In the genomic region with DNA sequence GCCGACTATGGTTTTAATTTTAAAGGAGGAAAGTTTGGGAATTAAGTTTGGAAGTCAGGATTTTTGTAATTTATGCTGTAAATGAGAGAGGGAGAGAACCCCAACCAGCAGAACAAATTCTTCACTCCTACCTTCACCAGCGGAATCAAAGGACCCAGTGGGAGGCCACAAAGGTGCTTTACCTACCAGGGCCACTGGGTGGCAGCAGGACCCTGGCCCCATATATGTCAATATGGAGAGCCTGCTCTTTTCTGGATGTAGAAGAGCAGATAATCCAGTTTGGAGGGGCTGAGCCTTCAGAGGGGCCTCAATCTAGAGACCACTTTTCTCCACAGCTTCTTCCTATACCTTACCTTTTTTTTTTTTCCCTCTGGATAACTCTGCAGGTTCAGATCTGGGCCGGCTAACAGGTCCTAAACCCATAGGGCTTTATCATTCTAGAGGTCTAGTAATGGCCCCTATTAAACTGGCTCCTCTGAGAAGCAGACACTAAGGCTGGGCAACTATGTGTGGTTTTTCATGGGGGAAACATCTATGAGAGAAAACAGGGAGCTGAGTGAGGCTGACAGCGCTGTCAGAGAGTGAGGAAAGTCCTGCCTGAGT, we compare ENCODE assay signal across 8 cellular contexts. TPM values are rescaled to one million over a fixed set of nuclear protein-coding genes. Genes with fewer than 3 reads are reported as not detected.
A peak's percentile ranks its signal among the peaks of the same experiment; 100 is the strongest.
DNase-seq lines count a peak whose midpoint lies in the region; ATAC-seq and TF ChIP-seq lines count a peak whose summit lies in the region.

No MANE protein-coding gene starts in this region.

- peak; percentile 54 for DNase-seq in DMS153 treated with DMSO at 0.1 percent for 48 hours (lab: John Stamatoyannopoulos, UW; ENCODE audit: unreplicated experiment)
- DNase-seq in NCI-H82 (lab: John Stamatoyannopoulos, UW) = peak; percentile 84
- DNase-seq in activated CD8-positive, alpha-beta memory T cell treated with anti-CD3 and anti-CD28 coated beads for 1 hour (ENCODE audit: extremely low read depth in 1 of 2, low read depth in 1 of 2) = peak; percentile 60 to 67
- peak; percentile 69 for DNase-seq in effector CD8-positive, alpha-beta T cell (lab: John Stamatoyannopoulos, UW)
- DNase-seq in mucosa of descending colon = peak; percentile 68 to 90 (median 88)
- peak; percentile 65 to 66 for DNase-seq in stimulated activated CD8-positive, alpha-beta memory T cell treated with anti-CD3 and anti-CD28 coated beads, Interleukin-7, amount 100 ng/mL, for 1 hour (ENCODE audit: low read depth in 2 of 2)

- no peaks in the 10 kb centered on the region for H3K9me3 ChIP-seq in mucosa of descending colon

- H3K36me3 ChIP-seq in mucosa of descending colon (ENCODE audit: low read depth) = no peaks in the 10 kb centered on the region

- TF ChIP-seq CTCF in mucosa of descending colon (IDR thresholded peaks at IDR 0.05) = peak; percentile 89

- no peak overlapping the region for H3K4me3 ChIP-seq in mucosa of descending colon

- no peaks in the 10 kb centered on the region for H3K4me1 ChIP-seq in mucosa of descending colon (ENCODE audit: low read depth)

- intact Hi-C loops in mucosa of descending colon (cut with DNase I, micrococcal nuclease) = loop anchor here (1.0 to 5.0 kb wide), 2 partner anchors 95 to 99 kb away; no protein-coding TSS in a partner anchor

- ATAC-seq in HG02798 (IDR thresholded peaks at IDR 0.05; ENCODE audit: poor library complexity, unreplicated experiment) (peak; percentile 73), mucosa of descending colon (peak; percentile 85), GM21576 (IDR thresholded peaks at IDR 0.05; ENCODE audit: unreplicated experiment) (no peak)

RNA-seq across cellular contexts. Expression of gene SCD, which starts 8.5 kb away (rescaled TPM):
- 100 to 1,000 TPM in 1 of 3 donors, 10 to 100 TPM in 2; 40.7 to 108 (median 83.5) TPM for total RNA-seq in mucosa of descending colon

RNA-seq across cellular contexts. Expression of gene PKD2L1, which starts 8.5 kb away (rescaled TPM):
- total RNA-seq in mucosa of descending colon = under 1 TPM in 2 of 3 donors, not detected in 1; 0.22 to 0.60 TPM

RNA-seq across cellular contexts. Expression of gene BLOC1S2, which starts 52.1 kb away (rescaled TPM):
- 10 to 100 TPM; 17.1 to 23.8 (median 18.9) TPM for total RNA-seq in mucosa of descending colon
